In genomic region chr1:119662034-119662437, GRCh38 we compare ENCODE assay signal across 14 cellular contexts. TPM values are rescaled to one million over a fixed set of nuclear protein-coding genes. Genes with fewer than 3 reads are reported as not detected.
DNase-seq lines count a peak whose midpoint lies in the region; ATAC-seq and TF ChIP-seq lines count a peak whose summit lies in the region.
"Had no signal": no experiment of that assay in that cellular context is flagged by ENCODE, and none has a peak within 500 bp of the region (broad histone marks: within the 10 kb centered on the region; RNA-seq: fewer than 3 reads in every experiment).

No MANE protein-coding gene starts in this region.

- CTCF ChIA-PET in HEK293T (lab: Yijun Ruan, JAX): interaction anchor here (0.7 to 3.5 kb wide), 9 partner anchors 11 to 438 kb away, joined by 3 to 29 read pairs (median 5); no protein-coding TSS in a partner anchor

- H3K27me3 ChIP-seq in left ventricle myocardium inferior (ENCODE audit: low read depth): no peaks in the 10 kb centered on the region
- H3K27me3 ChIP-seq: cardiac muscle cell, tibial nerve had no signal

- no peak overlapping the region for H3K27ac ChIP-seq in left ventricle myocardium inferior (replicated peaks)
- H3K27ac ChIP-seq: cardiac muscle cell, tibial nerve had no signal

- no peak overlapping the region for H3K4me3 ChIP-seq in left ventricle myocardium inferior
- H3K4me3 ChIP-seq: cardiac muscle cell, tibial nerve had no signal

- ATAC-seq in GM19452 (IDR thresholded peaks at IDR 0.05; ENCODE audit: unreplicated experiment): peak; percentile 70
- ATAC-seq in HG02840 (IDR thresholded peaks at IDR 0.05; ENCODE audit: low FRiP score, unreplicated experiment): peak; percentile 62
- ATAC-seq in HG03565 (IDR thresholded peaks at IDR 0.05; ENCODE audit: unreplicated experiment): peak; percentile 77

- peaks cover 6% of the 10 kb centered on the region for H3K4me1 ChIP-seq in left ventricle myocardium inferior
- H3K4me1 ChIP-seq: tibial nerve had no signal

- DNase-seq in kidney glomerular epithelial cell (lab: John Stamatoyannopoulos, UW) (no peak), left ventricle myocardium inferior (no peak), HEK293T (ENCODE audit: extremely low spot score) (no peak), DMS153 (lab: John Stamatoyannopoulos, UW) (no peak)
- DNase-seq: EL, islet precursor cell, NCI-H1105, T1000 had no signal

- intact Hi-C loops in left ventricle myocardium inferior (cut with micrococcal nuclease): loop anchor here (5.0 kb wide), 1 partner anchor 45 kb away; no protein-coding TSS in a partner anchor

- no peaks in the 10 kb centered on the region for H3K9me3 ChIP-seq in left ventricle myocardium inferior (replicated peaks)
- H3K9me3 ChIP-seq: tibial nerve had no signal

- no peaks in the 10 kb centered on the region for H3K36me3 ChIP-seq in left ventricle myocardium inferior
- H3K36me3 ChIP-seq: cardiac muscle cell, tibial nerve had no signal

- POLR2A ChIA-PET in HEK293T (lab: Yijun Ruan, JAX): interaction anchor here (2.0 kb wide), 1 partner anchor 14 kb away, joined by 12 read pairs; the partner anchor contains the start of gene ZNF697

- TF ChIP-seq CTCF in GM12873 (IDR thresholded peaks at IDR 0.05; ENCODE audit: insufficient read depth, low read depth, low read length, missing control alignments): peak; percentile 20
- TF ChIP-seq CTCF in left ventricle myocardium inferior (IDR thresholded peaks at IDR 0.05; ENCODE audit: borderline replicate concordance): no peak

TF ChIP-seq in HEK293T, 16 proteins besides CTCF, POLR2A, EP300 and RAD21:
- TF ChIP-seq CTBP1 (IDR thresholded peaks at IDR 0.05; ENCODE audit: borderline replicate concordance) (no peak), L3MBTL2 (conservative IDR thresholded peaks at IDR 0.05) (no peak), FOXM1 (IDR thresholded peaks at IDR 0.05; ENCODE audit: borderline replicate concordance) (no peak), NFRKB (IDR thresholded peaks at IDR 0.05) (no peak)

RNA-seq across cellular contexts. Expression of gene ZNF697, which starts 14.0 kb away (rescaled TPM):
- 9.4 TPM for total RNA-seq in left ventricle myocardium inferior

RNA-seq across cellular contexts. Expression of gene PHGDH, which starts 49.7 kb away (rescaled TPM):
- total RNA-seq in left ventricle myocardium inferior: 6.4 TPM
